1 cellular context compared by ENCODE assay signal in the genomic region with DNA sequence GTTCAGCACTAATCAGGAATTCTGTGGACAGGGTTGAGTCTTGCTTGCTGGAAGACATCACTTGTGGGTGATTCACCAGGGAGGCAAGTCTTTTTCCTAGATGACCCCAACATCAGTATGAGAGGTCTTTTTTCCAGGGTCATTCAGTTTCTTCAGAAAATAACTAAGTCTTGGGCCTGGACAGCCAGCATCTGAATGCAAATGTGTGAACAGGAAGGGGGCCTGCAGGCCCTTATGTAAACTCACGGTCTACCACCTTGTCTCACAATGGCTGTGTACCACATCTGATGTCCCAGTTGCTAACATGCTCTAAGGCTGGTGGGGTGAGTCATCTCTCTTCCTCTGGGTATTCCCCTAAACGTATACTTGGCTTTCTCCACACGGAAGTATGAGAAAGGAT.
TF ChIP-seq lines count a peak whose summit lies in the region.

No MANE protein-coding gene starts in this region.

TF ChIP-seq in GM12878, 131 proteins besides CTCF, POLR2A, EP300 and RAD21 (continued from another document and continues in another):
- TF ChIP-seq CBX5 (IDR thresholded peaks at IDR 0.05; ENCODE audit: low read depth) (0 out of 2 replicates have a peak, but pooled peaks have one; percentile 52), CHD2 (IDR thresholded peaks at IDR 0.05; ENCODE audit: borderline replicate concordance, low read depth, low read length) (no peak), ESRRA (IDR thresholded peaks at IDR 0.05; ENCODE audit: low read length) (no peak), RBBP5 (conservative IDR thresholded peaks at IDR 0.05) (no peak; the same call in 1 of the 2 replicates), ZBED1 (IDR thresholded peaks at IDR 0.05; ENCODE audit: borderline replicate concordance) (no peak), SMARCA5 (IDR thresholded peaks at IDR 0.05) (no peak), RB1 (IDR thresholded peaks at IDR 0.05; ENCODE audit: borderline replicate concordance) (no peak), ZNF217 (IDR thresholded peaks at IDR 0.05) (no peak), KLF5 (IDR thresholded peaks at IDR 0.05; ENCODE audit: partially characterized antibody) (no peak), NFXL1 (IDR thresholded peaks at IDR 0.05; ENCODE audit: borderline replicate concordance) (no peak), MYC (IDR thresholded peaks at IDR 0.05; ENCODE audit: insufficient read depth, insufficient read length, insufficient replicate concordance, low read length, severe bottlenecking) (no peak), IKZF2 (IDR thresholded peaks at IDR 0.05) (peak; percentile 50 to 60; a peak in 2 of 4 replicates), POLR2AphosphoS5 (IDR thresholded peaks at IDR 0.05; ENCODE audit: low read length) (peak; percentile 62), FOXK2 (IDR thresholded peaks at IDR 0.05) (no peak), POLR2AphosphoS2 (IDR thresholded peaks at IDR 0.05; ENCODE audit: low read depth, low read length) (no peak), TARDBP (IDR thresholded peaks at IDR 0.05; ENCODE audit: borderline replicate concordance) (no peak), MEF2B (IDR thresholded peaks at IDR 0.05; ENCODE audit: partially characterized antibody, poor library complexity, severe bottlenecking) (no peak), E2F8 (IDR thresholded peaks at IDR 0.05; ENCODE audit: low read depth, partially characterized antibody) (no peak), CUX1 (IDR thresholded peaks at IDR 0.05; ENCODE audit: insufficient replicate concordance, low read depth, low read length) (no peak), IRF3 (IDR thresholded peaks at IDR 0.05) (no peak), IKZF1 (conservative IDR thresholded peaks at IDR 0.05) (peak; percentile 68), ZNF622 (IDR thresholded peaks at IDR 0.05) (no peak), EZH2 (IDR thresholded peaks at IDR 0.05; ENCODE audit: borderline replicate concordance, control insufficient read depth, low read depth, low read length) (no peak), IRF4 (IDR thresholded peaks at IDR 0.05; ENCODE audit: low read depth, low read length) (peak; percentile 86; the same call in 1 of the 2 replicates), SMAD1 (IDR thresholded peaks at IDR 0.05; ENCODE audit: low read depth, partially characterized antibody) (no peak), ZNF24 (IDR thresholded peaks at IDR 0.05) (no peak), BRCA1 (IDR thresholded peaks at IDR 0.05; ENCODE audit: low read depth, low read length) (no peak), NR2C1 (IDR thresholded peaks at IDR 0.05) (no peak), ZBTB11 (CRISPR knock-in tag; IDR thresholded peaks at IDR 0.05) (no peak), SP1 (IDR thresholded peaks at IDR 0.05; ENCODE audit: low read depth, low read length) (peak; percentile 75), MLLT1 (IDR thresholded peaks at IDR 0.05) (no peak), POU2F2 (IDR thresholded peaks at IDR 0.05; ENCODE audit: borderline replicate concordance, low read depth, low read length) (peak; percentile 97), MEF2A (IDR thresholded peaks at IDR 0.05; ENCODE audit: insufficient read depth, low read depth, low read length) (peak; percentile 59; the same call in 1 of the 2 replicates), BMI1 (IDR thresholded peaks at IDR 0.05; ENCODE audit: borderline replicate concordance) (no peak), HDAC2 (IDR thresholded peaks at IDR 0.05) (no peak), EGR1 (IDR thresholded peaks at IDR 0.05; ENCODE audit: borderline replicate concordance in 1 of 2, low read depth in 2 of 2, low read length in 2 of 2) (0 out of 3 replicates have a peak, but pooled peaks of 1 of the 2 experiments have one; percentile 8), NR2F1 (conservative IDR thresholded peaks at IDR 0.05) (no peak), CHD4 (IDR thresholded peaks at IDR 0.05) (no peak), STAT3 (IDR thresholded peaks at IDR 0.05; ENCODE audit: low read depth, low read length) (no peak), TBL1XR1 (IDR thresholded peaks at IDR 0.05; ENCODE audit: low read depth, low read length) (no peak)
- TF ChIP-seq, protein P1, sequence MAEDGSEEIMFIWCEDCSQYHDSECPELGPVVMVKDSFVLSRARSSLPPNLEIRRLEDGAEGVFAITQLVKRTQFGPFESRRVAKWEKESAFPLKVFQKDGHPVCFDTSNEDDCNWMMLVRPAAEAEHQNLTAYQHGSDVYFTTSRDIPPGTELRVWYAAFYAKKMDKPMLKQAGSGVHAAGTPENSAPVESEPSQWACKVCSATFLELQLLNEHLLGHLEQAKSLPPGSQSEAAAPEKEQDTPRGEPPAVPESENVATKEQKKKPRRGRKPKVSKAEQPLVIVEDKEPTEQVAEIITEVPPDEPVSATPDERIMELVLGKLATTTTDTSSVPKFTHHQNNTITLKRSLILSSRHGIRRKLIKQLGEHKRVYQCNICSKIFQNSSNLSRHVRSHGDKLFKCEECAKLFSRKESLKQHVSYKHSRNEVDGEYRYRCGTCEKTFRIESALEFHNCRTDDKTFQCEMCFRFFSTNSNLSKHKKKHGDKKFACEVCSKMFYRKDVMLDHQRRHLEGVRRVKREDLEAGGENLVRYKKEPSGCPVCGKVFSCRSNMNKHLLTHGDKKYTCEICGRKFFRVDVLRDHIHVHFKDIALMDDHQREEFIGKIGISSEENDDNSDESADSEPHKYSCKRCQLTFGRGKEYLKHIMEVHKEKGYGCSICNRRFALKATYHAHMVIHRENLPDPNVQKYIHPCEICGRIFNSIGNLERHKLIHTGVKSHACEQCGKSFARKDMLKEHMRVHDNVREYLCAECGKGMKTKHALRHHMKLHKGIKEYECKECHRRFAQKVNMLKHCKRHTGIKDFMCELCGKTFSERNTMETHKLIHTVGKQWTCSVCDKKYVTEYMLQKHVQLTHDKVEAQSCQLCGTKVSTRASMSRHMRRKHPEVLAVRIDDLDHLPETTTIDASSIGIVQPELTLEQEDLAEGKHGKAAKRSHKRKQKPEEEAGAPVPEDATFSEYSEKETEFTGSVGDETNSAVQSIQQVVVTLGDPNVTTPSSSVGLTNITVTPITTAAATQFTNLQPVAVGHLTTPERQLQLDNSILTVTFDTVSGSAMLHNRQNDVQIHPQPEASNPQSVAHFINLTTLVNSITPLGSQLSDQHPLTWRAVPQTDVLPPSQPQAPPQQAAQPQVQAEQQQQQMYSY (CRISPR knock-in tag; IDR thresholded peaks at IDR 0.05): no peak
- TF ChIP-seq, protein P2, sequence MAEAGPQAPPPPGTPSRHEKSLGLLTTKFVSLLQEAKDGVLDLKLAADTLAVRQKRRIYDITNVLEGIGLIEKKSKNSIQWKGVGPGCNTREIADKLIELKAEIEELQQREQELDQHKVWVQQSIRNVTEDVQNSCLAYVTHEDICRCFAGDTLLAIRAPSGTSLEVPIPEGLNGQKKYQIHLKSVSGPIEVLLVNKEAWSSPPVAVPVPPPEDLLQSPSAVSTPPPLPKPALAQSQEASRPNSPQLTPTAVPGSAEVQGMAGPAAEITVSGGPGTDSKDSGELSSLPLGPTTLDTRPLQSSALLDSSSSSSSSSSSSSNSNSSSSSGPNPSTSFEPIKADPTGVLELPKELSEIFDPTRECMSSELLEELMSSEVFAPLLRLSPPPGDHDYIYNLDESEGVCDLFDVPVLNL (IDR thresholded peaks at IDR 0.05; ENCODE audit: low read depth, low read length): no peak
- TF ChIP-seq, protein P3, sequence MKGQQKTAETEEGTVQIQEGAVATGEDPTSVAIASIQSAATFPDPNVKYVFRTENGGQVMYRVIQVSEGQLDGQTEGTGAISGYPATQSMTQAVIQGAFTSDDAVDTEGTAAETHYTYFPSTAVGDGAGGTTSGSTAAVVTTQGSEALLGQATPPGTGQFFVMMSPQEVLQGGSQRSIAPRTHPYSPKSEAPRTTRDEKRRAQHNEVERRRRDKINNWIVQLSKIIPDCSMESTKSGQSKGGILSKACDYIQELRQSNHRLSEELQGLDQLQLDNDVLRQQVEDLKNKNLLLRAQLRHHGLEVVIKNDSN (IDR thresholded peaks at IDR 0.05; ENCODE audit: borderline replicate concordance, extremely low read length, insufficient read depth, low read depth, low read length): no peak
